In genomic region chr11:96168623-96169022, GRCh38 we compare ENCODE assay signal across 8 cellular contexts.
A peak's percentile ranks its signal among the peaks of the same experiment; 100 is the strongest.
DNase-seq lines count a peak whose midpoint lies in the region; ATAC-seq, FAIRE-seq and TF ChIP-seq lines count a peak whose summit lies in the region.

No MANE protein-coding gene starts in this region.

- H3K27ac ChIP-seq in mesodermal cell (ENCODE audit: low read depth, low read length, severe bottlenecking) = peak overlapping the region; percentile 36

- no peak for FAIRE-seq in bronchial epithelial cell (lab: Jason Lieb, UNC)

- TF ChIP-seq CTCF in bronchial epithelial cell (IDR thresholded peaks at IDR 0.05; ENCODE audit: insufficient read depth, low read length, severe bottlenecking) (no peak), Caco-2 (IDR thresholded peaks at IDR 0.05; ENCODE audit: insufficient read depth in 1 of 2, low read depth in 1 of 2, low read length in 1 of 2, severe bottlenecking in 1 of 2, unreplicated experiment in 1 of 2) (no peak)

- no peaks in the 10 kb centered on the region for H3K9me3 ChIP-seq in MG63
- H3K9me3 ChIP-seq in mesodermal cell (ENCODE audit: control insufficient read depth, low read length) = no peaks in the 10 kb centered on the region
- no peaks in the 10 kb centered on the region for H3K9me3 ChIP-seq in Caco-2

- H3K4me3 Mint-ChIP-seq in Caco-2 (ENCODE audit: unreplicated experiment) = no peak overlapping the region

- H3K36me3 ChIP-seq in MG63 (no peaks in the 10 kb centered on the region), bronchial epithelial cell (ENCODE audit: control insufficient read depth, insufficient read depth, low read length) (no peaks in the 10 kb centered on the region), mesodermal cell (ENCODE audit: control insufficient read depth, insufficient read depth, low read length) (peaks cover 11% of the 10 kb centered on the region), Caco-2 (ENCODE audit: control insufficient read depth, insufficient read depth, low read length) (no peaks in the 10 kb centered on the region)

- DNase-seq in A172 (ENCODE audit: low spot score) = peak; percentile 23
- DNase-seq in MG63 = peak; percentile 68
- DNase-seq in bronchial epithelial cell (ENCODE audit: low read depth) = peak; percentile 92
- DNase-seq in Caco-2 = no peak

- no peak overlapping the region for H3K27ac Mint-ChIP-seq in Caco-2 (ENCODE audit: unreplicated experiment)

- intact Hi-C loops in Caco-2 (cut with micrococcal nuclease; ENCODE audit: unreplicated experiment) = no loop called here

- CTCF ChIA-PET in Caco-2 (lab: Charles Lee) = interaction anchor here (1.4 kb wide), 1 partner anchor 174 kb away, joined by 6 read pairs; the partner anchor contains the start of gene MAML2

- POLR2A ChIA-PET in Caco-2 (lab: Charles Lee) = interaction anchor here (0.5 kb wide), 1 partner anchor 221 kb away, joined by 3 read pairs; the partner anchor contains the start of gene CCDC82

- 80% methylated on average over 1 of the region's 2 CpGs; no CpG with 5 or more reads in 1 of the 2 experiments for WGBS in mesodermal cell (ENCODE audit: insufficient coverage in 2 of 2), 2 experiments

- no peak overlapping the region for H3K4me3 ChIP-seq in MG63
- H3K4me3 ChIP-seq in bronchial epithelial cell (ENCODE audit: low read depth, low read length) = no peak overlapping the region
- no peak overlapping the region for H3K4me3 ChIP-seq in mesodermal cell (ENCODE audit: extremely low read depth, insufficient read depth, low read length, poor library complexity, severe bottlenecking)
- no peak overlapping the region for H3K4me3 ChIP-seq in Caco-2 (ENCODE audit: low read depth, low read length)

- H3K27me3 Mint-ChIP-seq in Caco-2 (ENCODE audit: insufficient read depth, unreplicated experiment) = no peaks in the 10 kb centered on the region

- peaks cover 30% of the 10 kb centered on the region for H3K4me1 Mint-ChIP-seq in Caco-2 (ENCODE audit: low read depth, unreplicated experiment)

- H3K27me3 ChIP-seq in MG63 (no peaks in the 10 kb centered on the region), bronchial epithelial cell (ENCODE audit: control insufficient read depth, insufficient read depth, low read length) (no peaks in the 10 kb centered on the region), Caco-2 (replicated peaks; ENCODE audit: control insufficient read depth, insufficient read depth, low read length) (no peaks in the 10 kb centered on the region)

- no peaks in the 10 kb centered on the region for H3K9me3 Mint-ChIP-seq in Caco-2 (ENCODE audit: unreplicated experiment)

- no peak for ATAC-seq in HG02884 (IDR thresholded peaks at IDR 0.05; ENCODE audit: unreplicated experiment)
- no peak for ATAC-seq in HG02973 (IDR thresholded peaks at IDR 0.05; ENCODE audit: unreplicated experiment)
- ATAC-seq in HG02798 (IDR thresholded peaks at IDR 0.05; ENCODE audit: poor library complexity, unreplicated experiment) = no peak

- no peaks in the 10 kb centered on the region for H3K36me3 Mint-ChIP-seq in Caco-2 (ENCODE audit: insufficient read depth, unreplicated experiment)

- H3K4me1 ChIP-seq in mesodermal cell (ENCODE audit: control insufficient read depth, insufficient read depth, low read length, poor library complexity, severe bottlenecking) (peaks cover 29% of the 10 kb centered on the region), Caco-2 (peaks cover 14% of the 10 kb centered on the region)

- BruUV-seq in Caco-2 (replicated peaks; lab: Mats Ljungman, UMichigan) = no TSS peak

Comparison
In these comparisons a context has a peak if more than half of its experiments do, and no peak if none do; other contexts are left out.
1. DNase-seq: peak in A172 (single experiment), MG63 (single experiment) and bronchial epithelial cell (single experiment); none in Caco-2 (0 of 2).